1 cellular context compared by ENCODE assay signal in the genomic region with DNA sequence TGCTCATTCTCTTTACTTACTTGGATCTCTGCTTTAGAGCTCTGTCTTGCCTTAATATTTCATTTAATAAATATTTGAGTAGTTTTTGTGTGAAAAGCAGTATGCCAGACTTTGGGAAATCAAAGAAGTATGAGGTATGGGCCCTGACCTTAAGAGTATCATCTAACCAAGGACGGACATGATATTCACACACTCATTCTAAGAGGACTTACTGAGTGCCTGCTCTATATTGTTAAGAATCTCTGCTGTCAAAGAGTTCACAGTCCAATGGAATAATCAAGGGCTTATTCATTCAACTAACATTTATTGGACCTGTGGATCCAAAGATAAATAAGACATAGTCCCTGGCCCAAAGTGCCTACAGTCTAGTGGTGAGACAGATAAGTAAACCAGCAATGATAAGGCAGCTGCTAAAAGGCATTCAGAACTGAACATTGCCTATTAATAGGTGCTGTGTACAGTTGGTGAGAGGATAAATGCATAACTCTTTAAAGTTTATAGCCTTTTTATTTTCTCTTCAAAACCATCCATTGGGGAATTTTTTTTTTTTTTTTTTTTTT.
TF ChIP-seq lines count a peak whose summit lies in the region.

No MANE protein-coding gene starts in this region.

TF ChIP-seq in GM12878, 131 proteins besides CTCF, POLR2A, EP300 and RAD21:
- TF ChIP-seq NBN (IDR thresholded peaks at IDR 0.05), result no peak
- no peak for TF ChIP-seq RUNX3 (IDR thresholded peaks at IDR 0.05; ENCODE audit: low read length)
- no peak for TF ChIP-seq ZZZ3 (IDR thresholded peaks at IDR 0.05; ENCODE audit: control insufficient read depth, insufficient read length, low read depth)
- no peak for TF ChIP-seq MXI1 (IDR thresholded peaks at IDR 0.05; ENCODE audit: low read depth, low read length)
- no peak for TF ChIP-seq KLF5 (IDR thresholded peaks at IDR 0.05; ENCODE audit: partially characterized antibody)
- TF ChIP-seq, protein P1, sequence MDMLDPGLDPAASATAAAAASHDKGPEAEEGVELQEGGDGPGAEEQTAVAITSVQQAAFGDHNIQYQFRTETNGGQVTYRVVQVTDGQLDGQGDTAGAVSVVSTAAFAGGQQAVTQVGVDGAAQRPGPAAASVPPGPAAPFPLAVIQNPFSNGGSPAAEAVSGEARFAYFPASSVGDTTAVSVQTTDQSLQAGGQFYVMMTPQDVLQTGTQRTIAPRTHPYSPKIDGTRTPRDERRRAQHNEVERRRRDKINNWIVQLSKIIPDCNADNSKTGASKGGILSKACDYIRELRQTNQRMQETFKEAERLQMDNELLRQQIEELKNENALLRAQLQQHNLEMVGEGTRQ (IDR thresholded peaks at IDR 0.05; ENCODE audit: borderline replicate concordance, low read depth, low read length), result no peak
- no peak for TF ChIP-seq KAT2A (conservative IDR thresholded peaks at IDR 0.05; ENCODE audit: control insufficient read depth, low read depth, low read length)
- no peak for TF ChIP-seq SMC3 (IDR thresholded peaks at IDR 0.05; ENCODE audit: borderline replicate concordance, low read length)
- no peak for TF ChIP-seq HDAC2 (IDR thresholded peaks at IDR 0.05)
- no peak for TF ChIP-seq BHLHE40 (IDR thresholded peaks at IDR 0.05; ENCODE audit: borderline replicate concordance in 1 of 2, low read depth in 2 of 2, low read length in 1 of 2)
- no peak for TF ChIP-seq IKZF2 (IDR thresholded peaks at IDR 0.05)
- no peak for TF ChIP-seq RB1 (IDR thresholded peaks at IDR 0.05; ENCODE audit: borderline replicate concordance)
- no peak for TF ChIP-seq ZNF217 (IDR thresholded peaks at IDR 0.05)
- TF ChIP-seq, protein P2, sequence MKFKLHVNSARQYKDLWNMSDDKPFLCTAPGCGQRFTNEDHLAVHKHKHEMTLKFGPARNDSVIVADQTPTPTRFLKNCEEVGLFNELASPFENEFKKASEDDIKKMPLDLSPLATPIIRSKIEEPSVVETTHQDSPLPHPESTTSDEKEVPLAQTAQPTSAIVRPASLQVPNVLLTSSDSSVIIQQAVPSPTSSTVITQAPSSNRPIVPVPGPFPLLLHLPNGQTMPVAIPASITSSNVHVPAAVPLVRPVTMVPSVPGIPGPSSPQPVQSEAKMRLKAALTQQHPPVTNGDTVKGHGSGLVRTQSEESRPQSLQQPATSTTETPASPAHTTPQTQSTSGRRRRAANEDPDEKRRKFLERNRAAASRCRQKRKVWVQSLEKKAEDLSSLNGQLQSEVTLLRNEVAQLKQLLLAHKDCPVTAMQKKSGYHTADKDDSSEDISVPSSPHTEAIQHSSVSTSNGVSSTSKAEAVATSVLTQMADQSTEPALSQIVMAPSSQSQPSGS (IDR thresholded peaks at IDR 0.05; ENCODE audit: low read length), result no peak
- TF ChIP-seq ESRRA (IDR thresholded peaks at IDR 0.05; ENCODE audit: low read length), result no peak
